In the genomic region with DNA sequence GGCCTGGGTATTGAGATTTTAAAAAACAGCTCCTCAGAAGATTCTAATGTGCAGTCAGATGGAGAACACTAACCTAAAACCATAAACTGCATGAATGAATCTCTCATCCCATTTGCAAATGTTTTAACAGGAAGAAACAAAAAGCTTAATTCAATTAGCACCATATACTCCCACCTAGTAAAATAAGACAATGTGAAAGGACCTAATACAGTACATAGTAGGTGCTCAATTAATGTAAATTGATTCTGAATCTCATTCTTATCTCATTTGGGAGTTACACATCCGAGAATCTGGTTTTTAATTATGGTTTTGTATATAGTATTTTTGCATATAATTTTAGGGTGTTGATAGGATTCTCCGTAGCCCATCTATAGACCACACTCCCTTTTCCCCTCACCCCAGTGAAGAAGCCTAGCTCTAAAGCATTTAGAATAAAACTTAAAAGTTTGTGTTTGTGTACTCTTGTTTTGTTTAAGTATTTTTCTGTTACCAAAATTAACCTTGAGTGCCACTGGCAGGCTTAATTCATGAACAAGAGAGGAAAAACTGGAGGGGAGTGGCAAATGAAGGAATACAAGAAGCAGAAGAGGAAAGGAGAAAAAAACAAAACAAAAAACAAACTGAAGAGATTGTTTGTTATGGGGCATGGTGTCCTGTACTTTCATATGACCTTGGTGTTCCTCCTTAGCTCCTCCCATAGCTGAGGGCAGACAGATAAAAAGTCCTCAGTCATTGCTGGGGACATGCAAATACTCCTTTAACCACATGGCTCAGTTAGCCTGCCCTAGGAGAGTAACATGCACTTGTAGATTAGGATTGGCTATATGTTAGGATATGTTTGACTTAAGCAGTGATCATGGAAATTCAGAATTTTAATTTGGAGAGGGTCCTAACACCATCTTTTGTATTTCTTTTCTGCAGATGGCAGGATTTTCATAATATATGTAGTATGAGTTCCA, we compare ENCODE assay signal across 8 cellular contexts. TPM values are rescaled to one million over a fixed set of nuclear protein-coding genes. Genes with fewer than 3 reads are reported as not detected.
DNase-seq lines count a peak whose midpoint lies in the region; ATAC-seq and TF ChIP-seq lines count a peak whose summit lies in the region.

No MANE protein-coding gene starts in this region.

- H3K27me3 ChIP-seq in GM06990 (replicated peaks; ENCODE audit: control insufficient read depth, insufficient read depth, low read length) (no peaks in the 10 kb centered on the region), HUES48 (ENCODE audit: control insufficient read depth, insufficient read depth, low read length) (no peaks in the 10 kb centered on the region), right atrium auricular region (no peaks in the 10 kb centered on the region), spleen (replicated peaks in 1 of 7) (no peaks in the 10 kb centered on the region)

- intact Hi-C loops in spleen (cut with DNase I; ENCODE audit: low total_unique reads), result no loop called here

- 62 to 86% (median 79%) methylated on average over 2 of the region's 2 CpGs for WGBS in spleen, 5 donors

- peak; percentile 64 for ATAC-seq in GM21528 (IDR thresholded peaks at IDR 0.05; ENCODE audit: low FRiP score, unreplicated experiment)

- H3K27ac ChIP-seq in HUES48 (ENCODE audit: low read depth, low read length) (peak overlapping the region; percentile 94), right atrium auricular region (peak overlapping the region; percentile 95 to 98), spleen (peak overlapping the region; percentile 96 to 99 (median 97))

- peak; percentile 37 for DNase-seq in GM06990 (ENCODE audit: extremely low read depth, insufficient read length)
- no peak for DNase-seq in right atrium auricular region (ENCODE audit: low spot score)
- no peak for DNase-seq in spleen
- no peak for DNase-seq in NCI-H1436 treated with DMSO at 0.1 percent for 48 hours (lab: John Stamatoyannopoulos, UW)
- no peak for DNase-seq in kidney glomerular epithelial cell (lab: John Stamatoyannopoulos, UW)

- TF ChIP-seq CTCF in GM06990 (IDR thresholded peaks at IDR 0.05; ENCODE audit: insufficient read depth, low read length, poor library complexity, severe bottlenecking) (no peak), WI38 (IDR thresholded peaks at IDR 0.05; ENCODE audit: low read depth, low read length) (no peak), right atrium auricular region (IDR thresholded peaks at IDR 0.05) (no peak), spleen (IDR thresholded peaks at IDR 0.05 in 8 of 11, conservative IDR thresholded peaks at IDR 0.05 in 3 of 11) (peak in 1 of 11 experiments; percentile 8)

- H3K4me1 ChIP-seq in HUES48 (ENCODE audit: control insufficient read depth, insufficient read depth, low read length) (peaks cover 15% of the 10 kb centered on the region), right atrium auricular region (peaks cover 0 to 29% of the 10 kb centered on the region in 2 donors), spleen (peaks cover 13 to 70% (median 39%) of the 10 kb centered on the region in 6 donors)

- no peak for TF ChIP-seq POLR2A in spleen (IDR thresholded peaks at IDR 0.05)

- H3K36me3 ChIP-seq in GM06990 (ENCODE audit: control insufficient read depth, insufficient read depth, low read length) (no peaks in the 10 kb centered on the region; the same call in 1 of the 2 replicates), HUES48 (ENCODE audit: control insufficient read depth, insufficient read depth, low read length) (peaks cover 16% of the 10 kb centered on the region), right atrium auricular region (peaks cover 20% of the 10 kb centered on the region), spleen (peaks cover 0 to 41% (median 13%) of the 10 kb centered on the region in 6 donors)

- H3K4me3 ChIP-seq in GM06990 (replicated peaks; ENCODE audit: low read depth, low read length) (peak overlapping the region; percentile 86), HUES48 (ENCODE audit: low read depth, low read length) (peak overlapping the region; percentile 79), WI38 (ENCODE audit: low read depth, low read length) (peak overlapping the region; percentile 89), right atrium auricular region (peak overlapping the region; percentile 77 to 89), spleen (peak overlapping the region; percentile 59 to 78 (median 67))

- H3K9ac ChIP-seq in HUES48 (ENCODE audit: low read depth, low read length), result peak overlapping the region; percentile 71; the same call in 1 of the 2 replicates

- H3K9me3 ChIP-seq in HUES48 (ENCODE audit: control insufficient read depth, insufficient read depth, low read length) (no peaks in the 10 kb centered on the region), right atrium auricular region (no peaks in the 10 kb centered on the region), spleen (no peaks in the 10 kb centered on the region)

RNA-seq across cellular contexts. Expression of gene RNF14, which starts 1.2 kb away (rescaled TPM):
- total RNA-seq in right atrium auricular region (10 to 100 TPM; 59.7 to 74.6 TPM), spleen (10 to 100 TPM; 42.5 to 60.2 (median 45.8) TPM)
- polyA plus RNA-seq in spleen, result 10 to 100 TPM; 13.6 to 24.3 (median 21.8) TPM

RNA-seq across cellular contexts. Expression of gene PCDH12, which starts 12.1 kb away (rescaled TPM):
- total RNA-seq in right atrium auricular region, result 1 to 10 TPM; 7.6 to 8.8 TPM
- 10 to 100 TPM; 21.3 to 72.0 (median 39.5) TPM for total RNA-seq in spleen
- 1 to 10 TPM; 2.1 to 5.2 (median 3.4) TPM for polyA plus RNA-seq in spleen

RNA-seq across cellular contexts. Expression of gene GNPDA1, which starts 42.8 kb away (rescaled TPM):
- total RNA-seq in right atrium auricular region (10 to 100 TPM; 12.4 to 16.8 TPM), spleen (10 to 100 TPM; 26.7 to 35.7 (median 31.7) TPM)
- 10 to 100 TPM; 13.9 to 29.9 (median 19.7) TPM for polyA plus RNA-seq in spleen

RNA-seq across cellular contexts. Expression of gene DELE1, which starts 46.4 kb away (rescaled TPM):
- total RNA-seq in right atrium auricular region (10 to 100 TPM; 49.5 to 89.1 TPM), spleen (100 to 1,000 TPM; 101 to 194 (median 149) TPM)
- 10 to 100 TPM; 36.1 to 83.3 (median 69.7) TPM for polyA plus RNA-seq in spleen
